ENCODE assay signal across 9 cellular contexts in the genomic region with DNA sequence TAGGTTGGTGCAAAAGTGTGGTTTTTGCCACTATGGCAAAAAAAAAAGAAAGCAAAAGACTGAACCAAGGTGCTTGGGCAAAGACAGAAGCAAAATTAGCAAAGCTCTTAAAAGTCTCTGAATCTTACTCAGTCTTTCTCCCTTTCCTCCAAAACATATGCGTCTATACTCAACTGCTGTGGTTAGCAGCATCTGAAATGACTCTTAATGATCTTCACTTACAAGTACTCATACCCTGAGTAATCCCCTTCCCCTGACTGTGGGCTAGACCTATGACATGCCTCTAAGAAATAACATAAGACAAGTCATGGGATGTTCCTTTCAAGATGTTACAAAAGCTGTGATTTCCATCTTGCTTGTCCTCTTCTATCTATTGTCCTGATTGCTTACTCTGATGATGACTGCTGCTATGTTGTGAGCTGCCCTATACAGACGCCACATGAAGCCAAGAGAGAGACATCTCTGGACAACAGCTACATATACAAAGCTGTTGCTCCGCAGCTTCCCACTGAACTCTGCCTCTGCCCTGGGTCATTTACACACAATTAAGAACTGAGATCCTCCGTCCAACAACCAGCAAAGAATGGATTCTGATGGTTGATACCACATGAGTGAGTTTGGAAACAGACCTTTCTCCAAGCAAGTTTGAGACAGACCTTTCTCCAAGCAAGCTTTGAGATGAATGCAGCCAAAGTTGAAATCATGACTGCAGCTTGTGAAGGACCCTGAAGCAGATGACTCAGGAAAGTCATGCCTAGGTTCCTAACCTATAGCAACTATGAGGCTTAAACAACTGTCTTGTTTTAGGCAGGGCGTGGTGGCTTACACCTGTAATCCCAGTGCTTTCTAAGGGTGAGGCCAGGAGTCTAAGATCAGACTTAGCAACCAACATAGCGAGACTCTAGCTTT. TPM values are rescaled to one million over a fixed set of nuclear protein-coding genes. Genes with fewer than 3 reads are reported as not detected.
A peak's percentile ranks its signal among the peaks of the same experiment; 100 is the strongest.
DNase-seq lines count a peak whose midpoint lies in the region; ATAC-seq and TF ChIP-seq lines count a peak whose summit lies in the region.
"Had no signal": no experiment of that assay in that cellular context is flagged by ENCODE, and none has a peak within 500 bp of the region (broad histone marks: within the 10 kb centered on the region; RNA-seq: fewer than 3 reads in every experiment).

No MANE protein-coding gene starts in this region.

- no peak overlapping the region for H3K4me3 ChIP-seq in mammary epithelial cell (replicated peaks in 1 of 3; ENCODE audit: insufficient read depth in 1 of 3, low read depth in 2 of 3, low read length in 3 of 3)
- H3K4me3 ChIP-seq in right atrium auricular region, result no peak overlapping the region
- H3K4me3 ChIP-seq: psoas muscle had no signal

- CTCF ChIA-PET in mammary epithelial cell (lab: Charles Lee; ENCODE audit: low non-redundant PET), result no interaction called here

- peaks cover 25% of the 10 kb centered on the region for H3K36me3 Mint-ChIP-seq in activated T-cell treated with anti-CD3 and anti-CD28 coated beads, Interleukin-2, amount 50 U/mL, for 4 hours (ENCODE audit: insufficient read depth)
- peaks cover 55% of the 10 kb centered on the region for H3K36me3 Mint-ChIP-seq in stimulated activated effector memory CD8-positive, alpha-beta T cell treated with anti-CD3 and anti-CD28 coated beads, Interleukin-12 subunit alpha, Interleukin-12 subunit beta, amount 100 ng/mL, for 72 hours

- no TSS peak for BruUV-seq in mammary epithelial cell (replicated peaks; lab: Mats Ljungman, UMichigan)

- no peak overlapping the region for H3K4me3 Mint-ChIP-seq in activated T-cell treated with anti-CD3 and anti-CD28 coated beads, Interleukin-2, amount 50 U/mL, for 4 hours
- H3K4me3 Mint-ChIP-seq in stimulated activated effector memory CD8-positive, alpha-beta T cell treated with anti-CD3 and anti-CD28 coated beads, Interleukin-12 subunit alpha, Interleukin-12 subunit beta, amount 100 ng/mL, for 72 hours, result peak overlapping the region; percentile 24

- H3K4me1 Mint-ChIP-seq in activated T-cell treated with anti-CD3 and anti-CD28 coated beads, Interleukin-2, amount 50 U/mL, for 4 hours (ENCODE audit: low read depth), result peaks cover 71% of the 10 kb centered on the region
- peaks cover 63% of the 10 kb centered on the region for H3K4me1 Mint-ChIP-seq in stimulated activated effector memory CD8-positive, alpha-beta T cell treated with anti-CD3 and anti-CD28 coated beads, Interleukin-12 subunit alpha, Interleukin-12 subunit beta, amount 100 ng/mL, for 72 hours

- no peaks in the 10 kb centered on the region for H3K9me3 ChIP-seq in mammary epithelial cell (replicated peaks; ENCODE audit: insufficient read depth, low read length)
- no peaks in the 10 kb centered on the region for H3K9me3 ChIP-seq in right atrium auricular region
- H3K9me3 ChIP-seq: psoas muscle had no signal

- H3K79me2 ChIP-seq in mammary epithelial cell (ENCODE audit: insufficient read depth, low read length), result peaks cover 100% of the 10 kb centered on the region

- no peaks in the 10 kb centered on the region for H3K27me3 Mint-ChIP-seq in activated T-cell treated with anti-CD3 and anti-CD28 coated beads, Interleukin-2, amount 50 U/mL, for 4 hours (ENCODE audit: low read depth)

- intact Hi-C loops in mammary epithelial cell (cut with micrococcal nuclease), result no loop called here

- H3K9ac ChIP-seq in mammary epithelial cell (ENCODE audit: insufficient read depth, low read length), result no peak overlapping the region

- in situ Hi-C loops in mammary epithelial cell (cut with MboI; ENCODE audit: low sequenced_read_pairs in 2 of 2), result no loop called here

- peaks cover 82% of the 10 kb centered on the region for H3K4me1 ChIP-seq in mammary epithelial cell (ENCODE audit: insufficient read depth, low read length)
- peaks cover 0 to 58% of the 10 kb centered on the region in 2 donors for H3K4me1 ChIP-seq in right atrium auricular region

- H3K36me3 ChIP-seq in mammary epithelial cell (ENCODE audit: insufficient read depth, low read length) (peaks cover 5% of the 10 kb centered on the region), right atrium auricular region (no peaks in the 10 kb centered on the region)

- 84% methylated on average over 6 of the region's 6 CpGs for WGBS in mammary epithelial cell (ENCODE audit: low coverage, missing lambda C conversion rate)

- no peaks in the 10 kb centered on the region for H3K27me3 ChIP-seq in mammary epithelial cell (ENCODE audit: insufficient read depth, low read length)
- H3K27me3 ChIP-seq in right atrium auricular region, result no peaks in the 10 kb centered on the region

- no peak overlapping the region for H2AFZ ChIP-seq in mammary epithelial cell (ENCODE audit: low read depth, low read length)

- dilution Hi-C loops in mammary epithelial cell (cut with HindIII; ENCODE audit: low sequenced_read_pairs), result loop anchor here (5.0 kb wide), 3 partner anchors 52 to 147 kb away; no protein-coding TSS in a partner anchor

- no peaks in the 10 kb centered on the region for H3K9me3 Mint-ChIP-seq in activated T-cell treated with anti-CD3 and anti-CD28 coated beads, Interleukin-2, amount 50 U/mL, for 4 hours
- H3K9me3 Mint-ChIP-seq in stimulated activated effector memory CD8-positive, alpha-beta T cell treated with anti-CD3 and anti-CD28 coated beads, Interleukin-12 subunit alpha, Interleukin-12 subunit beta, amount 100 ng/mL, for 72 hours, result no peaks in the 10 kb centered on the region

- H4K20me1 ChIP-seq in mammary epithelial cell (ENCODE audit: insufficient read depth, low read length), result peaks cover 28% of the 10 kb centered on the region

- H3K27ac ChIP-seq in mammary epithelial cell (ENCODE audit: insufficient read depth, low read depth, low read length) (peak overlapping the region; percentile 16), right atrium auricular region (no peak overlapping the region)
- H3K27ac ChIP-seq: psoas muscle had no signal

- no peak for DNase-seq in activated T-cell treated with anti-CD3 and anti-CD28 coated beads, Interleukin-2, amount 50 U/mL, for 4 hours
- no peak for DNase-seq in activated T-cell treated with anti-CD3 and anti-CD28 coated beads for 4 hours
- peak; percentile 70 for DNase-seq in mammary epithelial cell
- DNase-seq in stimulated activated effector memory CD8-positive, alpha-beta T cell treated with anti-CD3 and anti-CD28 coated beads, Interleukin-12 subunit alpha, Interleukin-12 subunit beta, amount 100 ng/mL, for 72 hours (ENCODE audit: low spot score in 2 of 2), result peak; percentile 8 to 59
- DNase-seq in right atrium auricular region (ENCODE audit: low spot score), result no peak
- DNase-seq in NCI-H2081 (lab: John Stamatoyannopoulos, UW), result no peak
- DNase-seq: psoas muscle had no signal

- peak; percentile 99 for ATAC-seq in activated T-cell treated with anti-CD3 and anti-CD28 coated beads, Interleukin-2, amount 50 U/mL, for 4 hours
- peak; percentile 52 for ATAC-seq in HG03342 (IDR thresholded peaks at IDR 0.05; ENCODE audit: unreplicated experiment)
- peak; percentile 100 for ATAC-seq in stimulated activated effector memory CD8-positive, alpha-beta T cell treated with anti-CD3 and anti-CD28 coated beads, Interleukin-12 subunit alpha, Interleukin-12 subunit beta, amount 100 ng/mL, for 72 hours
- ATAC-seq in HG02852 (IDR thresholded peaks at IDR 0.05; ENCODE audit: unreplicated experiment), result no peak

- H3K27ac Mint-ChIP-seq in stimulated activated effector memory CD8-positive, alpha-beta T cell treated with anti-CD3 and anti-CD28 coated beads, Interleukin-12 subunit alpha, Interleukin-12 subunit beta, amount 100 ng/mL, for 72 hours, result peak overlapping the region; percentile 77

- peak overlapping the region; percentile 0 for H3K4me2 ChIP-seq in mammary epithelial cell (ENCODE audit: insufficient read depth, low read depth, low read length)

- no peak for TF ChIP-seq CTCF in mammary epithelial cell (conservative IDR thresholded peaks at IDR 0.05 in 1 of 2, IDR thresholded peaks at IDR 0.05 in 1 of 2; ENCODE audit: extremely low read depth in 1 of 2, insufficient read depth in 1 of 2, low read depth in 1 of 2, low read length in 2 of 2)
- no peak for TF ChIP-seq CTCF in right atrium auricular region (IDR thresholded peaks at IDR 0.05)

RNA-seq across cellular contexts. Expression of a gene that starts 55.2 kb away (rescaled TPM):
- 100 to 1,000 TPM; 104 to 113 (median 110) TPM for total RNA-seq in activated T-cell treated with anti-CD3 and anti-CD28 coated beads, Interleukin-2, amount 50 U/mL, for 4 hours
- total RNA-seq in mammary epithelial cell (100 to 1,000 TPM in 1 of 2 donors, 10 to 100 TPM in 1; 91.2 to 107 TPM), right atrium auricular region (10 to 100 TPM; 51.2 to 68.8 TPM)
- 94.7 TPM for polyA plus RNA-seq in mammary epithelial cell
- 265 TPM for polyA minus RNA-seq in mammary epithelial cell

Comparison
In these comparisons a context has a peak if more than half of its experiments do, and no peak if none do; other contexts are left out.
1. DNase-seq: peak in mammary epithelial cell (single experiment) and stimulated activated effector memory CD8-positive, alpha-beta T cell treated with anti-CD3 and anti-CD28 coated beads, Interleukin-12 subunit alpha, Interleukin-12 subunit beta, amount 100 ng/mL, for 72 hours (2 of 2); none in activated T-cell treated with anti-CD3 and anti-CD28 coated beads, Interleukin-2, amount 50 U/mL, for 4 hours (single experiment), activated T-cell treated with anti-CD3 and anti-CD28 coated beads for 4 hours (single experiment), right atrium auricular region (single experiment) and NCI-H2081 (0 of 2).